ENCODE assay signal across 1 cellular context in the genomic region with DNA sequence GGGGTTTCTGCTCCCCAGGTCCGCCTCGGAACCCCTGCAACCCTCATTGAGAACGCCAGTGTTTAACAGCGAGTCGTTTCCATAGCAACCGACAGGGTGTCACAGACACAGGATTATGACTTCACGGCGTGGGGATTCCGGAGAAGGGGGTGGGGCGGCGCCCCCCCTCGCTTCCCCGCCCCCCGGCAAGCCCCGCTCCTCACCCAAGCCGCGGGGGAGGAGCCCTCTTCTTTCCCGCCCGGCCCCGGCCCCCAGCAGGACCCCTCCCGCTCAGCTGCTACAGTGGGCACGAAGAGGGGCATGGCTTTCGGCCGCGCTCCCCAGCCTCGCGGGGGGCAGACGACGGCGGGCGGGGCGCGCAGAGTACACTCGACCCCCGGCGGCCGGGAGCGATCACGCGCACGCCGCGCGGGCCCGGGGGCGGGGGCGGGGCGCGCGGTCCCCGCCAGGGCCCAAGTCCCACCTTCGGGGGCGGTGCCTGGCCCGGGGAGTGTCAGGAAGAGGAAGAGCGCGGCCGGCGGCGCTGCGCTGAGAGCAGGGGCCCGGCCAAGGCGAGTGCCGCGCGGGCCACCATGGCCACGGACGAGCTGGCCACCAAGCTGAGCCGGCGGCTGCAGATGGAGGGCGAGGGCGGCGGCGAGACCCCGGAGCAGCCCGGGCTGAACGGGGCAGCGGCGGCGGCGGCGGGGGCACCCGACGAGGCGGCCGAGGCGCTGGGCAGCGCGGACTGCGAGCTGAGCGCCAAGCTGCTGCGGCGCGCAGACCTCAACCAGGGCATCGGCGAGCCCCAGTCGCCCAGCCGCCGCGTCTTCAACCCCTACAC.
TF ChIP-seq lines count a peak whose summit lies in the region.

A gene with protein sequence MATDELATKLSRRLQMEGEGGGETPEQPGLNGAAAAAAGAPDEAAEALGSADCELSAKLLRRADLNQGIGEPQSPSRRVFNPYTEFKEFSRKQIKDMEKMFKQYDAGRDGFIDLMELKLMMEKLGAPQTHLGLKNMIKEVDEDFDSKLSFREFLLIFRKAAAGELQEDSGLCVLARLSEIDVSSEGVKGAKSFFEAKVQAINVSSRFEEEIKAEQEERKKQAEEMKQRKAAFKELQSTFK (plus strand): TSS at position 489 of the 823 bp plus-strand sequence. CDS start 84 bp downstream, at position 573.

TF ChIP-seq in HepG2, 621 proteins besides CTCF, POLR2A, EP300 and RAD21 (continued from another document and continues in another):
- TF ChIP-seq, protein P1, sequence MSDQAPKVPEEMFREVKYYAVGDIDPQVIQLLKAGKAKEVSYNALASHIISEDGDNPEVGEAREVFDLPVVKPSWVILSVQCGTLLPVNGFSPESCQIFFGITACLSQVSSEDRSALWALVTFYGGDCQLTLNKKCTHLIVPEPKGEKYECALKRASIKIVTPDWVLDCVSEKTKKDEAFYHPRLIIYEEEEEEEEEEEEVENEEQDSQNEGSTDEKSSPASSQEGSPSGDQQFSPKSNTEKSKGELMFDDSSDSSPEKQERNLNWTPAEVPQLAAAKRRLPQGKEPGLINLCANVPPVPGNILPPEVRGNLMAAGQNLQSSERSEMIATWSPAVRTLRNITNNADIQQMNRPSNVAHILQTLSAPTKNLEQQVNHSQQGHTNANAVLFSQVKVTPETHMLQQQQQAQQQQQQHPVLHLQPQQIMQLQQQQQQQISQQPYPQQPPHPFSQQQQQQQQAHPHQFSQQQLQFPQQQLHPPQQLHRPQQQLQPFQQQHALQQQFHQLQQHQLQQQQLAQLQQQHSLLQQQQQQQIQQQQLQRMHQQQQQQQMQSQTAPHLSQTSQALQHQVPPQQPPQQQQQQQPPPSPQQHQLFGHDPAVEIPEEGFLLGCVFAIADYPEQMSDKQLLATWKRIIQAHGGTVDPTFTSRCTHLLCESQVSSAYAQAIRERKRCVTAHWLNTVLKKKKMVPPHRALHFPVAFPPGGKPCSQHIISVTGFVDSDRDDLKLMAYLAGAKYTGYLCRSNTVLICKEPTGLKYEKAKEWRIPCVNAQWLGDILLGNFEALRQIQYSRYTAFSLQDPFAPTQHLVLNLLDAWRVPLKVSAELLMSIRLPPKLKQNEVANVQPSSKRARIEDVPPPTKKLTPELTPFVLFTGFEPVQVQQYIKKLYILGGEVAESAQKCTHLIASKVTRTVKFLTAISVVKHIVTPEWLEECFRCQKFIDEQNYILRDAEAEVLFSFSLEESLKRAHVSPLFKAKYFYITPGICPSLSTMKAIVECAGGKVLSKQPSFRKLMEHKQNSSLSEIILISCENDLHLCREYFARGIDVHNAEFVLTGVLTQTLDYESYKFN (CRISPR knock-in tag; conservative IDR thresholded peaks at IDR 0.05) = no peak
- TF ChIP-seq, protein P2, sequence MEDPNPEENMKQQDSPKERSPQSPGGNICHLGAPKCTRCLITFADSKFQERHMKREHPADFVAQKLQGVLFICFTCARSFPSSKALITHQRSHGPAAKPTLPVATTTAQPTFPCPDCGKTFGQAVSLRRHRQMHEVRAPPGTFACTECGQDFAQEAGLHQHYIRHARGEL (CRISPR knock-in tag; IDR thresholded peaks at IDR 0.05) = no peak
- TF ChIP-seq SP140L (CRISPR knock-in tag; IDR thresholded peaks at IDR 0.05; ENCODE audit: borderline replicate concordance) (no peak), NKX3-1 (CRISPR knock-in tag; IDR thresholded peaks at IDR 0.05) (no peak), ATRX (CRISPR knock-in tag; IDR thresholded peaks at IDR 0.05; ENCODE audit: borderline replicate concordance) (no peak), ZNF138 (CRISPR knock-in tag; IDR thresholded peaks at IDR 0.05; ENCODE audit: low read depth) (peak; percentile 55; the same call in 1 of the 2 replicates), ZNF619 (CRISPR knock-in tag; IDR thresholded peaks at IDR 0.05) (no peak), ZNF607 (CRISPR knock-in tag; IDR thresholded peaks at IDR 0.05; ENCODE audit: borderline replicate concordance) (no peak), YEATS4 (CRISPR knock-in tag; IDR thresholded peaks at IDR 0.05; ENCODE audit: borderline replicate concordance) (peak; percentile 60), ZKSCAN8 (CRISPR knock-in tag; IDR thresholded peaks at IDR 0.05; ENCODE audit: borderline replicate concordance) (no peak), ZNF33A (CRISPR knock-in tag; IDR thresholded peaks at IDR 0.05; ENCODE audit: borderline replicate concordance) (no peak), ARHGAP35 (CRISPR knock-in tag; IDR thresholded peaks at IDR 0.05; ENCODE audit: borderline replicate concordance) (no peak), GATAD2A (CRISPR knock-in tag; IDR thresholded peaks at IDR 0.05) (no peak), TCF7L2 (IDR thresholded peaks at IDR 0.05; ENCODE audit: low read depth, low read length) (no peak), ZNF891 (CRISPR knock-in tag; IDR thresholded peaks at IDR 0.05) (no peak), PITX1 (CRISPR knock-in tag; IDR thresholded peaks at IDR 0.05) (no peak), ZMYM3 (CRISPR knock-in tag; IDR thresholded peaks at IDR 0.05) (no peak), PRMT3 (CRISPR knock-in tag; IDR thresholded peaks at IDR 0.05; ENCODE audit: borderline replicate concordance, low read depth) (no peak; the same call in 1 of the 2 replicates), ZNF724P (CRISPR knock-in tag; IDR thresholded peaks at IDR 0.05; ENCODE audit: borderline replicate concordance) (no peak)
- TF ChIP-seq, protein P3, sequence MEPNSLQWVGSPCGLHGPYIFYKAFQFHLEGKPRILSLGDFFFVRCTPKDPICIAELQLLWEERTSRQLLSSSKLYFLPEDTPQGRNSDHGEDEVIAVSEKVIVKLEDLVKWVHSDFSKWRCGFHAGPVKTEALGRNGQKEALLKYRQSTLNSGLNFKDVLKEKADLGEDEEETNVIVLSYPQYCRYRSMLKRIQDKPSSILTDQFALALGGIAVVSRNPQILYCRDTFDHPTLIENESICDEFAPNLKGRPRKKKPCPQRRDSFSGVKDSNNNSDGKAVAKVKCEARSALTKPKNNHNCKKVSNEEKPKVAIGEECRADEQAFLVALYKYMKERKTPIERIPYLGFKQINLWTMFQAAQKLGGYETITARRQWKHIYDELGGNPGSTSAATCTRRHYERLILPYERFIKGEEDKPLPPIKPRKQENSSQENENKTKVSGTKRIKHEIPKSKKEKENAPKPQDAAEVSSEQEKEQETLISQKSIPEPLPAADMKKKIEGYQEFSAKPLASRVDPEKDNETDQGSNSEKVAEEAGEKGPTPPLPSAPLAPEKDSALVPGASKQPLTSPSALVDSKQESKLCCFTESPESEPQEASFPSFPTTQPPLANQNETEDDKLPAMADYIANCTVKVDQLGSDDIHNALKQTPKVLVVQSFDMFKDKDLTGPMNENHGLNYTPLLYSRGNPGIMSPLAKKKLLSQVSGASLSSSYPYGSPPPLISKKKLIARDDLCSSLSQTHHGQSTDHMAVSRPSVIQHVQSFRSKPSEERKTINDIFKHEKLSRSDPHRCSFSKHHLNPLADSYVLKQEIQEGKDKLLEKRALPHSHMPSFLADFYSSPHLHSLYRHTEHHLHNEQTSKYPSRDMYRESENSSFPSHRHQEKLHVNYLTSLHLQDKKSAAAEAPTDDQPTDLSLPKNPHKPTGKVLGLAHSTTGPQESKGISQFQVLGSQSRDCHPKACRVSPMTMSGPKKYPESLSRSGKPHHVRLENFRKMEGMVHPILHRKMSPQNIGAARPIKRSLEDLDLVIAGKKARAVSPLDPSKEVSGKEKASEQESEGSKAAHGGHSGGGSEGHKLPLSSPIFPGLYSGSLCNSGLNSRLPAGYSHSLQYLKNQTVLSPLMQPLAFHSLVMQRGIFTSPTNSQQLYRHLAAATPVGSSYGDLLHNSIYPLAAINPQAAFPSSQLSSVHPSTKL (CRISPR knock-in tag; IDR thresholded peaks at IDR 0.05) = no peak
- TF ChIP-seq, protein P4, sequence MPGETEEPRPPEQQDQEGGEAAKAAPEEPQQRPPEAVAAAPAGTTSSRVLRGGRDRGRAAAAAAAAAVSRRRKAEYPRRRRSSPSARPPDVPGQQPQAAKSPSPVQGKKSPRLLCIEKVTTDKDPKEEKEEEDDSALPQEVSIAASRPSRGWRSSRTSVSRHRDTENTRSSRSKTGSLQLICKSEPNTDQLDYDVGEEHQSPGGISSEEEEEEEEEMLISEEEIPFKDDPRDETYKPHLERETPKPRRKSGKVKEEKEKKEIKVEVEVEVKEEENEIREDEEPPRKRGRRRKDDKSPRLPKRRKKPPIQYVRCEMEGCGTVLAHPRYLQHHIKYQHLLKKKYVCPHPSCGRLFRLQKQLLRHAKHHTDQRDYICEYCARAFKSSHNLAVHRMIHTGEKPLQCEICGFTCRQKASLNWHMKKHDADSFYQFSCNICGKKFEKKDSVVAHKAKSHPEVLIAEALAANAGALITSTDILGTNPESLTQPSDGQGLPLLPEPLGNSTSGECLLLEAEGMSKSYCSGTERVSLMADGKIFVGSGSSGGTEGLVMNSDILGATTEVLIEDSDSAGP (CRISPR knock-in tag; IDR thresholded peaks at IDR 0.05; ENCODE audit: borderline replicate concordance) = no peak
- TF ChIP-seq, protein P5, sequence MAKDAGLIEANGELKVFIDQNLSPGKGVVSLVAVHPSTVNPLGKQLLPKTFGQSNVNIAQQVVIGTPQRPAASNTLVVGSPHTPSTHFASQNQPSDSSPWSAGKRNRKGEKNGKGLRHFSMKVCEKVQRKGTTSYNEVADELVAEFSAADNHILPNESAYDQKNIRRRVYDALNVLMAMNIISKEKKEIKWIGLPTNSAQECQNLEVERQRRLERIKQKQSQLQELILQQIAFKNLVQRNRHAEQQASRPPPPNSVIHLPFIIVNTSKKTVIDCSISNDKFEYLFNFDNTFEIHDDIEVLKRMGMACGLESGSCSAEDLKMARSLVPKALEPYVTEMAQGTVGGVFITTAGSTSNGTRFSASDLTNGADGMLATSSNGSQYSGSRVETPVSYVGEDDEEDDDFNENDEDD (CRISPR knock-in tag; IDR thresholded peaks at IDR 0.05; ENCODE audit: borderline replicate concordance) = no peak; the same call in 1 of the 2 replicates
- TF ChIP-seq, protein P6, sequence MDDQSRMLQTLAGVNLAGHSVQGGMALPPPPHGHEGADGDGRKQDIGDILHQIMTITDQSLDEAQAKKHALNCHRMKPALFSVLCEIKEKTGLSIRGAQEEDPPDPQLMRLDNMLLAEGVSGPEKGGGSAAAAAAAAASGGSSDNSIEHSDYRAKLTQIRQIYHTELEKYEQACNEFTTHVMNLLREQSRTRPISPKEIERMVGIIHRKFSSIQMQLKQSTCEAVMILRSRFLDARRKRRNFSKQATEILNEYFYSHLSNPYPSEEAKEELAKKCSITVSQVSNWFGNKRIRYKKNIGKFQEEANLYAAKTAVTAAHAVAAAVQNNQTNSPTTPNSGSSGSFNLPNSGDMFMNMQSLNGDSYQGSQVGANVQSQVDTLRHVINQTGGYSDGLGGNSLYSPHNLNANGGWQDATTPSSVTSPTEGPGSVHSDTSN (CRISPR knock-in tag; IDR thresholded peaks at IDR 0.05; ENCODE audit: borderline replicate concordance) = no peak
- TF ChIP-seq, protein P7, sequence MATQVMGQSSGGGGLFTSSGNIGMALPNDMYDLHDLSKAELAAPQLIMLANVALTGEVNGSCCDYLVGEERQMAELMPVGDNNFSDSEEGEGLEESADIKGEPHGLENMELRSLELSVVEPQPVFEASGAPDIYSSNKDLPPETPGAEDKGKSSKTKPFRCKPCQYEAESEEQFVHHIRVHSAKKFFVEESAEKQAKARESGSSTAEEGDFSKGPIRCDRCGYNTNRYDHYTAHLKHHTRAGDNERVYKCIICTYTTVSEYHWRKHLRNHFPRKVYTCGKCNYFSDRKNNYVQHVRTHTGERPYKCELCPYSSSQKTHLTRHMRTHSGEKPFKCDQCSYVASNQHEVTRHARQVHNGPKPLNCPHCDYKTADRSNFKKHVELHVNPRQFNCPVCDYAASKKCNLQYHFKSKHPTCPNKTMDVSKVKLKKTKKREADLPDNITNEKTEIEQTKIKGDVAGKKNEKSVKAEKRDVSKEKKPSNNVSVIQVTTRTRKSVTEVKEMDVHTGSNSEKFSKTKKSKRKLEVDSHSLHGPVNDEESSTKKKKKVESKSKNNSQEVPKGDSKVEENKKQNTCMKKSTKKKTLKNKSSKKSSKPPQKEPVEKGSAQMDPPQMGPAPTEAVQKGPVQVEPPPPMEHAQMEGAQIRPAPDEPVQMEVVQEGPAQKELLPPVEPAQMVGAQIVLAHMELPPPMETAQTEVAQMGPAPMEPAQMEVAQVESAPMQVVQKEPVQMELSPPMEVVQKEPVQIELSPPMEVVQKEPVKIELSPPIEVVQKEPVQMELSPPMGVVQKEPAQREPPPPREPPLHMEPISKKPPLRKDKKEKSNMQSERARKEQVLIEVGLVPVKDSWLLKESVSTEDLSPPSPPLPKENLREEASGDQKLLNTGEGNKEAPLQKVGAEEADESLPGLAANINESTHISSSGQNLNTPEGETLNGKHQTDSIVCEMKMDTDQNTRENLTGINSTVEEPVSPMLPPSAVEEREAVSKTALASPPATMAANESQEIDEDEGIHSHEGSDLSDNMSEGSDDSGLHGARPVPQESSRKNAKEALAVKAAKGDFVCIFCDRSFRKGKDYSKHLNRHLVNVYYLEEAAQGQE (IDR thresholded peaks at IDR 0.05; ENCODE audit: borderline replicate concordance in 1 of 2, low read depth in 1 of 2, low read length in 2 of 2) = no peak
- TF ChIP-seq, protein P8, sequence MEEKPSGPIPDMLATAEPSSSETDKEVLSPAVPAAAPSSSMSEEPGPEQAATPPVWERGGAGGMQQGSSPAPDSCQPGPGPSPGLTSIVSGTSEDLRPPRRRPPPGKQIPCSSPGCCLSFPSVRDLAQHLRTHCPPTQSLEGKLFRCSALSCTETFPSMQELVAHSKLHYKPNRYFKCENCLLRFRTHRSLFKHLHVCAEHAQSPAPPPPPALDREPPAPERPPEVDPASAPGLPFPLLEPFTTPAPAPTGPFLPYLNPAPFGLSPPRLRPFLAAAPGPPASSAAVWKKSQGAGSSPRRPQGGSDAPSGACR (CRISPR knock-in tag; IDR thresholded peaks at IDR 0.05) = no peak
- TF ChIP-seq, protein P9, sequence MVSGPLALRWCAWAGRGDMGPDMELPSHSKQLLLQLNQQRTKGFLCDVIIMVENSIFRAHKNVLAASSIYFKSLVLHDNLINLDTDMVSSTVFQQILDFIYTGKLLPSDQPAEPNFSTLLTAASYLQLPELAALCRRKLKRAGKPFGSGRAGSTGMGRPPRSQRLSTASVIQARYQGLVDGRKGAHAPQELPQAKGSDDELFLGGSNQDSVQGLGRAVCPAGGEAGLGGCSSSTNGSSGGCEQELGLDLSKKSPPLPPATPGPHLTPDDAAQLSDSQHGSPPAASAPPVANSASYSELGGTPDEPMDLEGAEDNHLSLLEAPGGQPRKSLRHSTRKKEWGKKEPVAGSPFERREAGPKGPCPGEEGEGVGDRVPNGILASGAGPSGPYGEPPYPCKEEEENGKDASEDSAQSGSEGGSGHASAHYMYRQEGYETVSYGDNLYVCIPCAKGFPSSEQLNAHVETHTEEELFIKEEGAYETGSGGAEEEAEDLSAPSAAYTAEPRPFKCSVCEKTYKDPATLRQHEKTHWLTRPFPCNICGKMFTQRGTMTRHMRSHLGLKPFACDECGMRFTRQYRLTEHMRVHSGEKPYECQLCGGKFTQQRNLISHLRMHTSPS (CRISPR knock-in tag; IDR thresholded peaks at IDR 0.05; ENCODE audit: low read depth) = no peak
- TF ChIP-seq, protein P10, sequence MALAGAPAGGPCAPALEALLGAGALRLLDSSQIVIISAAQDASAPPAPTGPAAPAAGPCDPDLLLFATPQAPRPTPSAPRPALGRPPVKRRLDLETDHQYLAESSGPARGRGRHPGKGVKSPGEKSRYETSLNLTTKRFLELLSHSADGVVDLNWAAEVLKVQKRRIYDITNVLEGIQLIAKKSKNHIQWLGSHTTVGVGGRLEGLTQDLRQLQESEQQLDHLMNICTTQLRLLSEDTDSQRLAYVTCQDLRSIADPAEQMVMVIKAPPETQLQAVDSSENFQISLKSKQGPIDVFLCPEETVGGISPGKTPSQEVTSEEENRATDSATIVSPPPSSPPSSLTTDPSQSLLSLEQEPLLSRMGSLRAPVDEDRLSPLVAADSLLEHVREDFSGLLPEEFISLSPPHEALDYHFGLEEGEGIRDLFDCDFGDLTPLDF (CRISPR knock-in tag; IDR thresholded peaks at IDR 0.05) = 0 out of 2 replicates have a peak, but pooled peaks have one; percentile 30
- TF ChIP-seq, protein P11, sequence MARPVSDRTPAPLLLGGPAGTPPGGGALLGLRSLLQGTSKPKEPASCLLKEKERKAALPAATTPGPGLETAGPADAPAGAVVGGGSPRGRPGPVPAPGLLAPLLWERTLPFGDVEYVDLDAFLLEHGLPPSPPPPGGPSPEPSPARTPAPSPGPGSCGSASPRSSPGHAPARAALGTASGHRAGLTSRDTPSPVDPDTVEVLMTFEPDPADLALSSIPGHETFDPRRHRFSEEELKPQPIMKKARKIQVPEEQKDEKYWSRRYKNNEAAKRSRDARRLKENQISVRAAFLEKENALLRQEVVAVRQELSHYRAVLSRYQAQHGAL (CRISPR knock-in tag; IDR thresholded peaks at IDR 0.05; ENCODE audit: not compliant biosample characterization) = no peak
